ENCODE assay signal across 9 cellular contexts in genomic region chr19:13132471-13133166, GRCh38. TPM values are rescaled to one million over a fixed set of nuclear protein-coding genes. Genes with fewer than 3 reads are reported as not detected.
DNase-seq lines count a peak whose midpoint lies in the region; ATAC-seq lines count a peak whose summit lies in the region.
"Had no signal": no experiment of that assay in that cellular context is flagged by ENCODE, and none has a peak within 500 bp of the region (broad histone marks: within the 10 kb centered on the region; RNA-seq: fewer than 3 reads in every experiment).

No MANE protein-coding gene starts in this region.

- no peaks in the 10 kb centered on the region for H3K27me3 ChIP-seq in mesenchymal stem cell (ENCODE audit: control insufficient read depth in 1 of 2, insufficient read depth in 1 of 2, low read length in 2 of 2)

- H3K27ac ChIP-seq in mesenchymal stem cell (ENCODE audit: low read length, poor library complexity, severe bottlenecking): no peak overlapping the region

- H3K4me2 ChIP-seq in mesenchymal stem cell (ENCODE audit: low read length, poor library complexity, severe bottlenecking): no peak overlapping the region

- H3K36me3 Mint-ChIP-seq in activated naive CD4-positive, alpha-beta T cell treated with anti-CD3 and anti-CD28 coated beads, Interleukin-2, amount 10 ng/mL, durations not matched to agents 7 days and 5 days: peaks cover 18% of the 10 kb centered on the region
- H3K36me3 Mint-ChIP-seq: IgD-negative memory B cell had no signal

- H3K4me1 Mint-ChIP-seq in activated naive CD4-positive, alpha-beta T cell treated with anti-CD3 and anti-CD28 coated beads, Interleukin-2, amount 10 ng/mL, durations not matched to agents 7 days and 5 days: peaks cover 28% of the 10 kb centered on the region

- DNase-seq in AG08396 (ENCODE audit: low spot score): peak; percentile 79
- peak; percentile 81 for DNase-seq in RPMI7951 (ENCODE audit: low read depth)
- DNase-seq in activated naive CD4-positive, alpha-beta T cell treated with anti-CD3 and anti-CD28 coated beads, Interleukin-2, amount 10 ng/mL, durations not matched to agents 7 days and 5 days: peak; percentile 57
- peak; percentile 52 for DNase-seq in mesenchymal stem cell
- no peak for DNase-seq in inferior parietal cortex (ENCODE audit: extremely low spot score)
- no peak for DNase-seq in NAMALWA (ENCODE audit: low spot score)

- H3K14ac ChIP-seq in mesenchymal stem cell (ENCODE audit: low read length in 2 of 2): no peak overlapping the region

- WGBS in mesenchymal stem cell: 92% methylated on average over 8 of the region's 8 CpGs

- peaks cover 36% of the 10 kb centered on the region for H3K79me1 ChIP-seq in mesenchymal stem cell (replicated peaks; ENCODE audit: low read length, poor library complexity, severe bottlenecking)

- no peak overlapping the region for H2BK5ac ChIP-seq in mesenchymal stem cell (ENCODE audit: low read depth, low read length, poor library complexity, severe bottlenecking)

- H2AFZ ChIP-seq in mesenchymal stem cell (ENCODE audit: low read depth, low read length): no peak overlapping the region

- no peak overlapping the region for H3K18ac ChIP-seq in mesenchymal stem cell (ENCODE audit: low read depth in 1 of 2, low read length in 2 of 2)

- CTCF ChIA-PET in activated naive CD4-positive, alpha-beta T cell treated with anti-CD3 and anti-CD28 coated beads, Interleukin-2, amount 10 ng/mL, durations not matched to agents 7 days and 5 days (lab: Charles Lee): interaction anchor here (0.6 to 1.5 kb wide), 3 partner anchors 15 to 23 kb away, joined by 3 to 4 read pairs (median 4); partner anchors contain the start of genes IER2, NACC1 and STX10

- H3K4me3 Mint-ChIP-seq in activated naive CD4-positive, alpha-beta T cell treated with anti-CD3 and anti-CD28 coated beads, Interleukin-2, amount 10 ng/mL, durations not matched to agents 7 days and 5 days: peak overlapping the region; percentile 5

- H3K4me3 ChIP-seq in mesenchymal stem cell (ENCODE audit: insufficient read depth in 1 of 2, low read depth in 1 of 2, low read length in 2 of 2): no peak overlapping the region

- H2BK15ac ChIP-seq in mesenchymal stem cell (ENCODE audit: low read depth, poor library complexity, severe bottlenecking): no peak overlapping the region

- H4K91ac ChIP-seq in mesenchymal stem cell (ENCODE audit: low read length): no peak overlapping the region

- peak overlapping the region; percentile 70 for H3K27ac Mint-ChIP-seq in activated naive CD4-positive, alpha-beta T cell treated with anti-CD3 and anti-CD28 coated beads, Interleukin-2, amount 10 ng/mL, durations not matched to agents 7 days and 5 days

- no peak overlapping the region for H3K23ac ChIP-seq in mesenchymal stem cell (ENCODE audit: low read length in 2 of 2)

- no peak overlapping the region for H2BK12ac ChIP-seq in mesenchymal stem cell (ENCODE audit: low read length in 2 of 2)

- H3K9me3 Mint-ChIP-seq in activated naive CD4-positive, alpha-beta T cell treated with anti-CD3 and anti-CD28 coated beads, Interleukin-2, amount 10 ng/mL, durations not matched to agents 7 days and 5 days: no peaks in the 10 kb centered on the region
- H3K9me3 Mint-ChIP-seq: IgD-negative memory B cell had no signal

- peak overlapping the region; percentile 49 for H3K9ac ChIP-seq in mesenchymal stem cell (ENCODE audit: low read length)

- H3K4ac ChIP-seq in mesenchymal stem cell (ENCODE audit: low read depth in 1 of 2, low read length in 2 of 2): no peak overlapping the region

- H3K36me3 ChIP-seq in mesenchymal stem cell (ENCODE audit: control insufficient read depth in 1 of 2, insufficient read depth in 2 of 2, low read depth in 1 of 2, low read length in 2 of 2): peaks cover 39 to 60% of the 10 kb centered on the region in 2 experiments

- H3K27me3 Mint-ChIP-seq in activated naive CD4-positive, alpha-beta T cell treated with anti-CD3 and anti-CD28 coated beads, Interleukin-2, amount 10 ng/mL, durations not matched to agents 7 days and 5 days: no peaks in the 10 kb centered on the region
- H3K27me3 Mint-ChIP-seq: IgD-negative memory B cell had no signal

- no peak overlapping the region for H2AK5ac ChIP-seq in mesenchymal stem cell (ENCODE audit: low read length, severe bottlenecking)

- no peak overlapping the region for H4K8ac ChIP-seq in mesenchymal stem cell (ENCODE audit: low read length)

- H2BK120ac ChIP-seq in mesenchymal stem cell (ENCODE audit: low read depth, low read length): no peak overlapping the region

- peaks cover 16% of the 10 kb centered on the region for H3K4me1 ChIP-seq in mesenchymal stem cell (ENCODE audit: control insufficient read depth, insufficient read depth, low read depth, low read length)

- H3K9me3 ChIP-seq in mesenchymal stem cell (ENCODE audit: control insufficient read depth, low read length): no peaks in the 10 kb centered on the region

- ATAC-seq in HG02759 (IDR thresholded peaks at IDR 0.05; ENCODE audit: unreplicated experiment) (no peak), esophagus mucosa (no peak)

RNA-seq across cellular contexts. Expression of gene NACC1, which starts 14.6 kb away (rescaled TPM):
- total RNA-seq in RPMI7951 (2014; rRNA removed; shearing (Covaris generic)): 27.9 and 28.0 TPM in 2 replicates
- polyA plus RNA-seq in mesenchymal stem cell (2013, experiment 1 of 2): 82.1 TPM
- polyA plus RNA-seq in mesenchymal stem cell (2013, experiment 2 of 2): 85.0 TPM
- 40.0 TPM for total RNA-seq in esophagus mucosa

RNA-seq across cellular contexts. Expression of gene TRMT1, which starts 16.1 kb away (rescaled TPM):
- total RNA-seq in RPMI7951 (2014; rRNA removed; shearing (Covaris generic)): 39.7 and 46.4 TPM in 2 replicates
- 20.0 TPM for polyA plus RNA-seq in mesenchymal stem cell (2013, experiment 1 of 2)
- polyA plus RNA-seq in mesenchymal stem cell (2013, experiment 2 of 2): 16.9 TPM
- total RNA-seq in esophagus mucosa: 23.8 TPM

RNA-seq across cellular contexts. Expression of gene STX10, which starts 17.6 kb away (rescaled TPM):
- 136 and 162 TPM in 2 replicates for total RNA-seq in RPMI7951 (2014; rRNA removed; shearing (Covaris generic))
- 50.2 TPM for polyA plus RNA-seq in mesenchymal stem cell (2013, experiment 1 of 2)
- 53.2 TPM for polyA plus RNA-seq in mesenchymal stem cell (2013, experiment 2 of 2)
- 46.0 TPM for total RNA-seq in esophagus mucosa

RNA-seq across cellular contexts. Expression of gene IER2, which starts 17.6 kb away (rescaled TPM):
- 15.3 and 18.5 TPM in 2 replicates for total RNA-seq in RPMI7951 (2014; rRNA removed; shearing (Covaris generic))
- polyA plus RNA-seq in mesenchymal stem cell (2013, experiment 1 of 2): 135 TPM
- polyA plus RNA-seq in mesenchymal stem cell (2013, experiment 2 of 2): 129 TPM
- 97.7 TPM for total RNA-seq in esophagus mucosa

RNA-seq across cellular contexts. Expression of gene LYL1, which starts 30.0 kb away (rescaled TPM):
- total RNA-seq in RPMI7951 (2014; rRNA removed; shearing (Covaris generic)): 4.1 and 6.0 TPM in 2 replicates
- 0.68 TPM for polyA plus RNA-seq in mesenchymal stem cell (2013, experiment 1 of 2)
- polyA plus RNA-seq in mesenchymal stem cell (2013, experiment 2 of 2): 0.79 TPM
- 1.4 TPM for total RNA-seq in esophagus mucosa

Comparison
In these comparisons a context has a peak if more than half of its experiments do, and no peak if none do; other contexts are left out.
1. DNase-seq: peak in AG08396 (single experiment), RPMI7951 (single experiment), activated naive CD4-positive, alpha-beta T cell treated with anti-CD3 and anti-CD28 coated beads, Interleukin-2, amount 10 ng/mL, durations not matched to agents 7 days and 5 days (single experiment) and mesenchymal stem cell (single experiment); none in inferior parietal cortex (single experiment) and NAMALWA (single experiment).